ENCODE assay signal across 32 cellular contexts in genomic region chr13:36769126-36769525, GRCh38.
"Had no signal": no experiment of that assay in that cellular context is flagged by ENCODE, and none has a peak within 500 bp of the region (broad histone marks: within the 10 kb centered on the region; RNA-seq: fewer than 3 reads in every experiment).

No MANE protein-coding gene starts in this region.

- H3K4me1 ChIP-seq: breast epithelium, esophagus muscularis mucosa, foreskin keratinocyte, heart left ventricle, uterus had no signal

- H3K4me3 ChIP-seq: breast epithelium, esophagus muscularis mucosa, heart left ventricle, ovary, skin epidermis, thoracic aorta, uterus had no signal

- H3K9me3 Mint-ChIP-seq: activated CD4-positive, alpha-beta T cell treated with anti-CD3 and anti-CD28 coated beads, Interleukin-2, amount 10 ng/mL, durations not matched to agents 24 days and 14 days had no signal

- H3K36me3 ChIP-seq: breast epithelium, esophagus muscularis mucosa, heart left ventricle, ovary, thoracic aorta, uterus, WERI-Rb-1 had no signal

- FAIRE-seq: kidney had no signal

- H3K27ac ChIP-seq: breast epithelium, esophagus muscularis mucosa, foreskin keratinocyte, heart left ventricle, ovary, skin epidermis, thoracic aorta, uterus, WERI-Rb-1 had no signal

- H3K4me1 Mint-ChIP-seq: activated CD4-positive, alpha-beta T cell treated with anti-CD3 and anti-CD28 coated beads, Interleukin-2, amount 10 ng/mL, durations not matched to agents 24 days and 14 days; activated naive CD4-positive, alpha-beta T cell treated with anti-CD3 and anti-CD28 coated beads, Interleukin-2, amount 50 U/mL, for 24 hours; activated naive CD8-positive, alpha-beta T cell treated with anti-CD3 and anti-CD28 coated beads, Interleukin-2, amount 50 U/mL, for 24 hours; immature natural killer cell had no signal

- ATAC-seq: activated naive CD8-positive, alpha-beta T cell treated with anti-CD3 and anti-CD28 coated beads, Interleukin-2, amount 50 U/mL, for 24 hours; activated T-cell treated with anti-CD3 and anti-CD28 coated beads, Interleukin-2, amount 50 U/mL, for 4 hours; foreskin keratinocyte; heart left ventricle; left colon; sciatic nerve had no signal

- H3K9me3 ChIP-seq: esophagus muscularis mucosa, ovary, thoracic aorta, uterus had no signal

- H3K27me3 ChIP-seq: breast epithelium, esophagus muscularis mucosa, ovary, uterus had no signal

- H3K36me3 Mint-ChIP-seq: activated CD4-positive, alpha-beta memory T cell treated with anti-CD3 and anti-CD28 coated beads for 36 hours; activated naive CD4-positive, alpha-beta T cell treated with anti-CD3 and anti-CD28 coated beads, Interleukin-2, amount 50 U/mL, for 24 hours; immature natural killer cell had no signal

- DNase-seq: activated CD4-positive, alpha-beta memory T cell treated with anti-CD3 and anti-CD28 coated beads for 36 hours; activated CD4-positive, alpha-beta T cell treated with anti-CD3 and anti-CD28 coated beads, Interleukin-2, amount 10 ng/mL, durations not matched to agents 24 days and 14 days; activated CD4-positive, CD25-positive, alpha-beta regulatory T cell treated with anti-CD3 and anti-CD28 coated beads, Interleukin-2, amount 50 U/mL, for 72 hours; activated CD8-positive, alpha-beta memory T cell treated with anti-CD3 and anti-CD28 coated beads, Interleukin-2, amount 50 U/mL, for 4 hours; activated naive CD8-positive, alpha-beta T cell treated with anti-CD3 and anti-CD28 coated beads, Interleukin-2, amount 50 U/mL, for 24 hours; activated T-cell treated with anti-CD3 and anti-CD28 coated beads, Interleukin-2, amount 50 U/mL, for 4 hours; central memory CD4-positive, alpha-beta T cell; dermis blood vessel endothelial cell; effector CD4-positive, alpha-beta T cell; foreskin keratinocyte; heart left ventricle; hypothalamus; immature natural killer cell; kidney; left colon; mammary epithelial cell; naive B cell; ovary; stimulated activated CD4-positive, alpha-beta T cell treated with anti-CD3 and anti-CD28 coated beads, Interleukin-12 subunit alpha, Interleukin-12 subunit beta, amount 100 ng/mL, for 4 hours; stimulated activated CD4-positive, alpha-beta T cell treated with anti-CD3 and anti-CD28 coated beads, Interleukin-4, amount 100 ng/mL, for 1 hour; trophoblast cell; uterus; WERI-Rb-1 had no signal

- H3K27ac Mint-ChIP-seq: activated CD4-positive, alpha-beta memory T cell treated with anti-CD3 and anti-CD28 coated beads for 36 hours; activated CD4-positive, alpha-beta T cell treated with anti-CD3 and anti-CD28 coated beads, Interleukin-2, amount 10 ng/mL, durations not matched to agents 24 days and 14 days; activated naive CD4-positive, alpha-beta T cell treated with anti-CD3 and anti-CD28 coated beads, Interleukin-2, amount 50 U/mL, for 24 hours; activated naive CD8-positive, alpha-beta T cell treated with anti-CD3 and anti-CD28 coated beads, Interleukin-2, amount 50 U/mL, for 24 hours; activated T-helper 2 cell treated with anti-CD3 and anti-CD28 coated beads, Interferon-gamma antibody, Interleukin-2, Interleukin-4, amounts not matched to agents 10 μg/mL and 5 μg/mL and 100 μg/mL, durations not matched to agents 14 hours and 24 hours and 36 hours; immature natural killer cell; progenitor cell of endocrine pancreas; stimulated activated naive CD8-positive, alpha-beta T cell treated with anti-CD3 and anti-CD28 coated beads, Interleukin-15, Interleukin-2, amounts not matched to agents 100 ng/mL and 50 ng/mL, for 24 hours had no signal

- H3K4me3 Mint-ChIP-seq: activated CD4-positive, alpha-beta memory T cell treated with anti-CD3 and anti-CD28 coated beads for 36 hours; activated CD4-positive, alpha-beta T cell treated with anti-CD3 and anti-CD28 coated beads, Interleukin-2, amount 10 ng/mL, durations not matched to agents 24 days and 14 days; activated naive CD4-positive, alpha-beta T cell treated with anti-CD3 and anti-CD28 coated beads, Interleukin-2, amount 50 U/mL, for 24 hours; activated naive CD8-positive, alpha-beta T cell treated with anti-CD3 and anti-CD28 coated beads, Interleukin-2, amount 50 U/mL, for 24 hours; activated T-cell treated with anti-CD3 and anti-CD28 coated beads, Interleukin-2, amount 50 U/mL, for 4 hours; immature natural killer cell; naive B cell; stimulated activated naive CD8-positive, alpha-beta T cell treated with anti-CD3 and anti-CD28 coated beads, Interleukin-15, Interleukin-2, amounts not matched to agents 100 ng/mL and 50 ng/mL, for 24 hours had no signal
